Comparison of ENCODE assay signal across 13 cellular contexts in genomic region chr6:156848123-156848522, GRCh38.
DNase-seq lines count a peak whose midpoint lies in the region; ATAC-seq, FAIRE-seq and TF ChIP-seq lines count a peak whose summit lies in the region.
"Had no signal": no experiment of that assay in that cellular context is flagged by ENCODE, and none has a peak within 500 bp of the region (broad histone marks: within the 10 kb centered on the region; RNA-seq: fewer than 3 reads in every experiment).

No MANE protein-coding gene starts in this region.

- peak overlapping the region; percentile 67 for H3K27ac Mint-ChIP-seq in glutamatergic neuron (ENCODE audit: unreplicated experiment)
- H3K27ac Mint-ChIP-seq: activated naive CD4-positive, alpha-beta T cell treated with anti-CD3 and anti-CD28 coated beads, Interleukin-2, amount 50 U/mL, for 72 hours had no signal

- no peaks in the 10 kb centered on the region for H3K27me3 ChIP-seq in gastrocnemius medialis

- no peak for TF ChIP-seq CTCF in OCI-LY7 (conservative IDR thresholded peaks at IDR 0.05; ENCODE audit: low read length)
- no peak for TF ChIP-seq CTCF in glutamatergic neuron (IDR thresholded peaks at IDR 0.05; ENCODE audit: partially characterized antibody, unreplicated experiment)
- no peak for TF ChIP-seq CTCF in gastrocnemius medialis (IDR thresholded peaks at IDR 0.05 in 4 of 5, conservative IDR thresholded peaks at IDR 0.05 in 1 of 5)

- H3K36me3 ChIP-seq in OCI-LY7 (ENCODE audit: insufficient read depth, low read length) (peaks cover 17% of the 10 kb centered on the region), gastrocnemius medialis (no peaks in the 10 kb centered on the region)
- H3K36me3 ChIP-seq: HAP-1 had no signal

- H3K79me2 ChIP-seq in OCI-LY7 (ENCODE audit: insufficient read depth, low read depth, low read length) = peaks cover 99% of the 10 kb centered on the region

- H3K4me3 ChIP-seq in OCI-LY7 (ENCODE audit: low read depth, low read length, poor library complexity, severe bottlenecking) (no peak overlapping the region), gastrocnemius medialis (peak overlapping the region in 2 of 4 donors; percentile 1 to 27)
- H3K4me3 ChIP-seq: HAP-1 had no signal

- POLR2A ChIA-PET in OCI-LY7 (lab: Charles Lee) = interaction anchor here (0.7 kb wide), 1 partner anchor 140 kb away, joined by 3 read pairs; no protein-coding TSS in a partner anchor

- H3K27ac ChIP-seq in OCI-LY7 (ENCODE audit: low read depth, low read length, poor library complexity, severe bottlenecking) (no peak overlapping the region), gastrocnemius medialis (peak overlapping the region; percentile 79 to 87 (median 84))

- in situ Hi-C loops in gastrocnemius medialis (cut with MboI; ENCODE audit: low sequenced_read_pairs in 4 of 4) = no loop called here

- no peaks in the 10 kb centered on the region for H3K9me3 ChIP-seq in OCI-LY7 (ENCODE audit: low read length)
- H3K9me3 ChIP-seq in gastrocnemius medialis = no peaks in the 10 kb centered on the region
- H3K9me3 ChIP-seq: HAP-1 had no signal

- intact Hi-C loops in OCI-LY7 (cut with micrococcal nuclease; ENCODE audit: unreplicated experiment) (no loop called here), gastrocnemius medialis (cut with DNase I; ENCODE audit: low total_unique reads) (no loop called here)

- peaks cover 67% of the 10 kb centered on the region for H3K4me1 Mint-ChIP-seq in glutamatergic neuron (ENCODE audit: low read depth, unreplicated experiment)

- H3K9me3 Mint-ChIP-seq in glutamatergic neuron (ENCODE audit: unreplicated experiment) = peaks cover 8% of the 10 kb centered on the region

- CTCF ChIA-PET in OCI-LY7 (lab: Charles Lee; ENCODE audit: unreplicated experiment) = interaction anchor here (0.7 kb wide), 1 partner anchor 12 kb away, joined by 3 read pairs; no protein-coding TSS in a partner anchor

- no peaks in the 10 kb centered on the region for H3K36me3 Mint-ChIP-seq in glutamatergic neuron (ENCODE audit: unreplicated experiment)

- DNase-seq in GM19239 (ENCODE audit: insufficient read length, low spot score) = no peak
- DNase-seq in OCI-LY7 (ENCODE audit: low spot score) = no peak
- DNase-seq in glutamatergic neuron = no peak
- DNase-seq in gastrocnemius medialis = no peak
- no peak for DNase-seq in mucosa of gallbladder (ENCODE audit: low spot score)
- no peak for DNase-seq in HT-29 (ENCODE audit: low spot score)
- no peak for DNase-seq in iPS-NIHi7 (ENCODE audit: extremely low spot score)
- no peak for DNase-seq in GOT3 (lab: John Stamatoyannopoulos, UW)
- DNase-seq: stimulated activated naive CD4-positive, alpha-beta T cell treated with Interleukin-2 at 50 U/mL for 16 hours had no signal

- no peaks in the 10 kb centered on the region for H3K27me3 Mint-ChIP-seq in glutamatergic neuron (ENCODE audit: unreplicated experiment)

- H2AFZ ChIP-seq in OCI-LY7 (ENCODE audit: low read length) = no peak overlapping the region

- H3K9me2 ChIP-seq in OCI-LY7 (ENCODE audit: insufficient read depth, low read length) = no peaks in the 10 kb centered on the region

- H3K4me2 ChIP-seq in OCI-LY7 (ENCODE audit: low read length) = peak overlapping the region; percentile 75; the same call in 1 of the 2 replicates

- no TSS peak for BruUV-seq in OCI-LY7 (replicated peaks; lab: Mats Ljungman, UMichigan)

- H3K4me1 ChIP-seq in OCI-LY7 (ENCODE audit: insufficient read depth, low read length, poor library complexity, severe bottlenecking) (peaks cover 82% of the 10 kb centered on the region), gastrocnemius medialis (peaks cover 89 to 94% of the 10 kb centered on the region in 2 donors)

- H4K20me1 ChIP-seq in OCI-LY7 (ENCODE audit: insufficient read depth, low read length) = peaks cover 49% of the 10 kb centered on the region

- TF ChIP-seq POLR2A in gastrocnemius medialis (IDR thresholded peaks at IDR 0.05) = no peak

- ATAC-seq in gastrocnemius medialis = no peak
- ATAC-seq: activated naive CD4-positive, alpha-beta T cell treated with anti-CD3 and anti-CD28 coated beads, Interleukin-2, amount 50 U/mL, for 72 hours; left colon had no signal

- FAIRE-seq in GM19239 (lab: Jason Lieb, UNC) = peak; percentile 91
- FAIRE-seq: TTC549 had no signal

- H3K4me3 Mint-ChIP-seq in glutamatergic neuron (ENCODE audit: unreplicated experiment) = peak overlapping the region; percentile 21
